ENCODE assay signal across 9 cellular contexts in genomic region chr3:46880884-46881818, GRCh38. TPM values are rescaled to one million over a fixed set of nuclear protein-coding genes. Genes with fewer than 3 reads are reported as not detected.
DNase-seq lines count a peak whose midpoint lies in the region; ATAC-seq, FAIRE-seq and TF ChIP-seq lines count a peak whose summit lies in the region.
"Had no signal": no experiment of that assay in that cellular context is flagged by ENCODE, and none has a peak within 500 bp of the region (broad histone marks: within the 10 kb centered on the region; RNA-seq: fewer than 3 reads in every experiment).

No MANE protein-coding gene starts in this region.

- WGBS in HepG2 (ENCODE audit: low lambda C conversion rate): 40% methylated on average over 27 of the region's 47 CpGs

- H3K36me3 Mint-ChIP-seq in central memory CD8-positive, alpha-beta T cell (ENCODE audit: insufficient read depth): no peaks in the 10 kb centered on the region

- TF ChIP-seq EP300 in HepG2 (IDR thresholded peaks at IDR 0.05; ENCODE audit: low read depth in 2 of 2, low read length in 2 of 2) (no peak), HepG2 (CRISPR knock-in tag; IDR thresholded peaks at IDR 0.05; ENCODE audit: borderline replicate concordance) (no peak)

- H3K9me3 ChIP-seq in HUES6 (ENCODE audit: control insufficient read depth, insufficient read depth, low read depth, low read length) (no peaks in the 10 kb centered on the region), HepG2 (ENCODE audit: low read length) (no peaks in the 10 kb centered on the region), stomach smooth muscle (ENCODE audit: control insufficient read depth in 2 of 2, low read length in 2 of 2) (no peaks in the 10 kb centered on the region)

- no TSS peak for BruUV-seq in HepG2 (replicated peaks; lab: Mats Ljungman, UMichigan)

- peaks cover 9% of the 10 kb centered on the region; the same call in 1 of the 2 replicates for H4K20me1 ChIP-seq in HepG2 (ENCODE audit: insufficient read depth, low read length)

- no peak for TF ChIP-seq RAD21 in HepG2 (CRISPR knock-in tag; IDR thresholded peaks at IDR 0.05)

- no peaks in the 10 kb centered on the region for H3K4me1 Mint-ChIP-seq in central memory CD8-positive, alpha-beta T cell

- CTCF ChIA-PET in HepG2 (lab: Yijun Ruan, JAX; ENCODE audit: low intra/inter-chr PET ratio, low total read pairs): no interaction called here

- intact Hi-C loops in HepG2 (cut with micrococcal nuclease; ENCODE audit: unreplicated experiment): no loop called here
- intact Hi-C loops in left colon (cut with DNase I, micrococcal nuclease): no loop called here

- no peak for TF ChIP-seq POLR2A in HepG2 (IDR thresholded peaks at IDR 0.05; ENCODE audit: insufficient read depth in 1 of 2, low read depth in 2 of 2, low read length in 2 of 2)

- in situ Hi-C loops in HepG2 (cut with HindIII; ENCODE audit: extremely low pct_ligation_motif_present, low pct_unique_long_range_greater_than_20kb): no loop called here

- no peaks in the 10 kb centered on the region for H3K9me3 Mint-ChIP-seq in central memory CD8-positive, alpha-beta T cell

- H3K36me3 ChIP-seq in HUES6 (ENCODE audit: control insufficient read depth, insufficient read depth, low read length): no peaks in the 10 kb centered on the region
- H3K36me3 ChIP-seq in HepG2 (replicated peaks in 1 of 2; ENCODE audit: control insufficient read depth in 1 of 2, insufficient read depth in 2 of 2, low read length in 2 of 2): no peaks in the 10 kb centered on the region
- H3K36me3 ChIP-seq in stomach smooth muscle (ENCODE audit: control insufficient read depth in 2 of 2, insufficient read depth in 2 of 2, low read length in 2 of 2): no peaks in the 10 kb centered on the region

- H3K27ac Mint-ChIP-seq in central memory CD8-positive, alpha-beta T cell (ENCODE audit: low read depth): no peak overlapping the region

- H3K4me3 ChIP-seq in HUES6 (ENCODE audit: low read depth, low read length) (peak overlapping the region; percentile 76), HepG2 (replicated peaks in 1 of 3; ENCODE audit: insufficient read depth in 1 of 3, low read depth in 2 of 3, low read length in 3 of 3) (no peak overlapping the region; a peak in 1 of 6 replicates), stomach smooth muscle (ENCODE audit: low read length in 2 of 2) (peak overlapping the region in 1 of 2 donors; percentile 68)

- no peak overlapping the region for H2AFZ ChIP-seq in HepG2 (ENCODE audit: low read length)

- no peak for FAIRE-seq in HepG2 (lab: Jason Lieb, UNC)

- no peak overlapping the region for H3K4me2 ChIP-seq in HepG2 (ENCODE audit: low read depth, low read length)

- DNase-seq in central memory CD8-positive, alpha-beta T cell (ENCODE audit: low spot score in 2 of 2): no peak
- DNase-seq in HepG2 (ENCODE audit: low spot score): no peak
- no peak for DNase-seq in left colon
- DNase-seq in stimulated activated CD4-positive, alpha-beta T cell treated with anti-CD3 and anti-CD28 coated beads, Interleukin-4, amount 100 ng/mL, for 24 hours: no peak
- DNase-seq in kidney glomerular epithelial cell (lab: John Stamatoyannopoulos, UW): no peak
- DNase-seq: NCI-H1092 had no signal

- H3K27ac ChIP-seq in HUES6 (ENCODE audit: low read depth, low read length) (no peak overlapping the region), HepG2 (ENCODE audit: extremely low read length, insufficient read depth, low read length) (no peak overlapping the region), stomach smooth muscle (ENCODE audit: low read length) (no peak overlapping the region)

- peak overlapping the region; percentile 14 for H3K9ac ChIP-seq in HUES6 (ENCODE audit: low read length)
- H3K9ac ChIP-seq in HepG2 (ENCODE audit: insufficient read depth, low read depth, low read length): no peak overlapping the region
- H3K9ac ChIP-seq in stomach smooth muscle (ENCODE audit: low read length in 2 of 2): peak overlapping the region; percentile 21 to 53

- H3K4me3 Mint-ChIP-seq in central memory CD8-positive, alpha-beta T cell: peak overlapping the region; percentile 67

- peaks cover 41% of the 10 kb centered on the region for H3K4me1 ChIP-seq in HUES6 (ENCODE audit: control insufficient read depth, insufficient read depth, low read length)
- H3K4me1 ChIP-seq in HepG2 (ENCODE audit: insufficient read depth, low read length): peaks cover 31% of the 10 kb centered on the region
- H3K4me1 ChIP-seq in stomach smooth muscle (ENCODE audit: control insufficient read depth, insufficient read depth, low read length): peaks cover 34% of the 10 kb centered on the region

- peaks cover 63% of the 10 kb centered on the region for H3K27me3 Mint-ChIP-seq in central memory CD8-positive, alpha-beta T cell

- H3K27me3 ChIP-seq in HUES6 (ENCODE audit: control insufficient read depth, insufficient read depth, low read length) (peaks cover 91% of the 10 kb centered on the region), HepG2 (ENCODE audit: control insufficient read depth in 1 of 2, insufficient read depth in 2 of 2, low read length in 2 of 2) (peaks cover 27 to 85% of the 10 kb centered on the region in 2 experiments), stomach smooth muscle (ENCODE audit: control insufficient read depth in 1 of 2, insufficient read depth in 2 of 2, low read length in 2 of 2) (peaks cover 6 to 22% of the 10 kb centered on the region in 2 donors)

- POLR2A ChIA-PET in HepG2 (lab: Yijun Ruan, JAX): no interaction called here

- no peak for TF ChIP-seq CTCF in HepG2 (CRISPR knock-in tag; IDR thresholded peaks at IDR 0.05)

- H3K79me2 ChIP-seq in HepG2 (ENCODE audit: insufficient read depth, low read length): no peaks in the 10 kb centered on the region

- ATAC-seq in central memory CD8-positive, alpha-beta T cell (replicated peaks; ENCODE audit: extremely low read depth, poor library complexity, severe bottlenecking): no peak
- ATAC-seq in HepG2: no peak
- ATAC-seq in left colon: no peak
- ATAC-seq in GM21529 (IDR thresholded peaks at IDR 0.05; ENCODE audit: unreplicated experiment): no peak

TF ChIP-seq in HepG2, 621 proteins besides CTCF, POLR2A, EP300 and RAD21:
- TF ChIP-seq ZNF629 (CRISPR knock-in tag; conservative IDR thresholded peaks at IDR 0.05): peak; percentile 71
- peak; percentile 51; the same call in 1 of the 2 replicates for TF ChIP-seq EZH2 (conservative IDR thresholded peaks at IDR 0.05; ENCODE audit: low read depth, low read length)
- no peak for TF ChIP-seq ZNF44 (CRISPR knock-in tag; IDR thresholded peaks at IDR 0.05)

RNA-seq across cellular contexts. Expression of gene PTH1R, which starts 3.6 kb away (rescaled TPM):
- total RNA-seq in HepG2 (2016; rRNA removed; fragmentation: Illumina TruSeq; extraction: Trizol) (not detected in 2 replicates), left colon (1 to 10 TPM; 1.4 to 1.7 TPM)
- not detected in 2 replicates for total RNA-seq in HepG2 (2016; cell fraction: cytosol; rRNA removed; fragmentation: Illumina TruSeq; extraction: Trizol; ENCODE audit: low read depth)
- not detected in 2 replicates for total RNA-seq in HepG2 (2016; cell fraction: insoluble cytoplasmic fraction; rRNA removed; fragmentation: Illumina TruSeq; extraction: Trizol)
- total RNA-seq in HepG2 (2016; cell fraction: membrane; rRNA removed; fragmentation: Illumina TruSeq; extraction: Trizol): not detected in 2 replicates
- not detected in 2 replicates for total RNA-seq in HepG2 (2016; cell fraction: nucleus; rRNA removed; fragmentation: Illumina TruSeq; extraction: Trizol)
- polyA plus RNA-seq in HepG2 (2011; rRNA removed): not detected in 2 replicates
- polyA plus RNA-seq in HepG2 (2011; cell fraction: cytosol; rRNA removed): not detected in 2 replicates
- polyA plus RNA-seq in HepG2 (2011; cell fraction: nucleus; rRNA removed): 0.10 TPM in 1 of 2 replicates, not detected in the other
- not detected in 2 replicates for polyA plus RNA-seq in HepG2 (2012)
- not detected in 2 replicates for polyA plus RNA-seq in HepG2 (2016; cell fraction: cytosol; fragmentation: Illumina TruSeq; extraction: Trizol; ENCODE audit: low read depth)
- polyA plus RNA-seq in HepG2 (2016; cell fraction: insoluble cytoplasmic fraction; fragmentation: Illumina TruSeq; extraction: Trizol; ENCODE audit: low read depth): not detected in 2 replicates
- polyA plus RNA-seq in HepG2 (2016; cell fraction: membrane; fragmentation: Illumina TruSeq; extraction: Trizol; ENCODE audit: low read depth): not detected in 2 replicates
- polyA plus RNA-seq in HepG2 (2016; cell fraction: nucleus; fragmentation: Illumina TruSeq; extraction: Trizol; ENCODE audit: insufficient read depth, low read depth): not detected in 2 replicates
- polyA minus RNA-seq in HepG2 (2011; rRNA and poly(A)+ RNA removed; ENCODE audit: low replicate concordance): not detected in 2 replicates
- not detected in 2 replicates for polyA minus RNA-seq in HepG2 (2011; cell fraction: cytosol; rRNA and poly(A)+ RNA removed)
- not detected in 2 replicates for polyA minus RNA-seq in HepG2 (2011; cell fraction: nucleus; rRNA and poly(A)+ RNA removed)

RNA-seq across cellular contexts. Expression of gene MYL3, which starts 17.9 kb away (rescaled TPM):
- total RNA-seq in HepG2 (2016; rRNA removed; fragmentation: Illumina TruSeq; extraction: Trizol) (not detected in 2 replicates), left colon (under 1 TPM; 0.47 to 0.79 TPM)
- not detected in 2 replicates for total RNA-seq in HepG2 (2016; cell fraction: cytosol; rRNA removed; fragmentation: Illumina TruSeq; extraction: Trizol; ENCODE audit: low read depth)
- total RNA-seq in HepG2 (2016; cell fraction: insoluble cytoplasmic fraction; rRNA removed; fragmentation: Illumina TruSeq; extraction: Trizol): not detected in 2 replicates
- not detected in 2 replicates for total RNA-seq in HepG2 (2016; cell fraction: membrane; rRNA removed; fragmentation: Illumina TruSeq; extraction: Trizol)
- not detected in 2 replicates for total RNA-seq in HepG2 (2016; cell fraction: nucleus; rRNA removed; fragmentation: Illumina TruSeq; extraction: Trizol)
- polyA plus RNA-seq in HepG2 (2011; rRNA removed): 0.13 TPM in 1 of 2 replicates, not detected in the other
- 0.06 TPM in 1 of 2 replicates, not detected in the other for polyA plus RNA-seq in HepG2 (2011; cell fraction: cytosol; rRNA removed)
- polyA plus RNA-seq in HepG2 (2011; cell fraction: nucleus; rRNA removed): not detected in 2 replicates
- polyA plus RNA-seq in HepG2 (2012): not detected in 2 replicates
- not detected in 2 replicates for polyA plus RNA-seq in HepG2 (2016; cell fraction: cytosol; fragmentation: Illumina TruSeq; extraction: Trizol; ENCODE audit: low read depth)
- not detected in 2 replicates for polyA plus RNA-seq in HepG2 (2016; cell fraction: insoluble cytoplasmic fraction; fragmentation: Illumina TruSeq; extraction: Trizol; ENCODE audit: low read depth)
- polyA plus RNA-seq in HepG2 (2016; cell fraction: membrane; fragmentation: Illumina TruSeq; extraction: Trizol; ENCODE audit: low read depth): not detected in 2 replicates
- not detected in 2 replicates for polyA plus RNA-seq in HepG2 (2016; cell fraction: nucleus; fragmentation: Illumina TruSeq; extraction: Trizol; ENCODE audit: insufficient read depth, low read depth)
- 0.16 TPM in 1 of 2 replicates, not detected in the other for polyA minus RNA-seq in HepG2 (2011; rRNA and poly(A)+ RNA removed; ENCODE audit: low replicate concordance)
- not detected in 2 replicates for polyA minus RNA-seq in HepG2 (2011; cell fraction: cytosol; rRNA and poly(A)+ RNA removed)
- not detected in 2 replicates for polyA minus RNA-seq in HepG2 (2011; cell fraction: nucleus; rRNA and poly(A)+ RNA removed)
